1 cellular context compared by ENCODE assay signal in genomic region chrX:40041915-40042314, GRCh38.
TF ChIP-seq lines count a peak whose summit lies in the region.

No MANE protein-coding gene starts in this region.

TF ChIP-seq in GM12878, 131 proteins besides CTCF, POLR2A, EP300 and RAD21:
- TF ChIP-seq GATAD2B (conservative IDR thresholded peaks at IDR 0.05; ENCODE audit: low read depth), result no peak
- no peak for TF ChIP-seq STAT1 (conservative IDR thresholded peaks at IDR 0.05)
- TF ChIP-seq, protein P1, sequence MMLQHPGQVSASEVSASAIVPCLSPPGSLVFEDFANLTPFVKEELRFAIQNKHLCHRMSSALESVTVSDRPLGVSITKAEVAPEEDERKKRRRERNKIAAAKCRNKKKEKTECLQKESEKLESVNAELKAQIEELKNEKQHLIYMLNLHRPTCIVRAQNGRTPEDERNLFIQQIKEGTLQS (IDR thresholded peaks at IDR 0.05; ENCODE audit: borderline replicate concordance, extremely low read depth, low read depth, low read length), result no peak
